Comparison of ENCODE assay signal across 22 cellular contexts in genomic region chr2:120321721-120322284, GRCh38. TPM values are rescaled to one million over a fixed set of nuclear protein-coding genes. Genes with fewer than 3 reads are reported as not detected.
DNase-seq lines count a peak whose midpoint lies in the region; ATAC-seq, FAIRE-seq and TF ChIP-seq lines count a peak whose summit lies in the region.
"Had no signal": no experiment of that assay in that cellular context is flagged by ENCODE, and none has a peak within 500 bp of the region (broad histone marks: within the 10 kb centered on the region; RNA-seq: fewer than 3 reads in every experiment).

No MANE protein-coding gene starts in this region.

- no peaks in the 10 kb centered on the region for H3K36me3 Mint-ChIP-seq in activated naive CD8-positive, alpha-beta T cell treated with anti-CD3 and anti-CD28 coated beads, Interleukin-2, amount 10 ng/mL, durations not matched to agents 7 days and 5 days
- no peaks in the 10 kb centered on the region for H3K36me3 Mint-ChIP-seq in activated naive CD8-positive, alpha-beta T cell treated with anti-CD3 and anti-CD28 coated beads, Interleukin-2, amount 50 U/mL, for 24 hours (ENCODE audit: low read depth)
- H3K36me3 Mint-ChIP-seq: CD4-positive, CD25-positive, alpha-beta regulatory T cell; CD8-positive, alpha-beta memory T cell had no signal

- DNase-seq in activated naive CD8-positive, alpha-beta T cell treated with anti-CD3 and anti-CD28 coated beads, Interleukin-2, amount 10 ng/mL, durations not matched to agents 7 days and 5 days, result no peak
- no peak for DNase-seq in activated naive CD8-positive, alpha-beta T cell treated with anti-CD3 and anti-CD28 coated beads, Interleukin-2, amount 50 U/mL, for 24 hours
- no peak for DNase-seq in bronchial epithelial cell (ENCODE audit: low read depth)
- no peak for DNase-seq in vagina (ENCODE audit: extremely low spot score in 2 of 2)
- DNase-seq in RCC 7860 (ENCODE audit: low spot score), result no peak
- DNase-seq: 8988T; C1 segment of cervical spinal cord; CD4-positive, CD25-positive, alpha-beta regulatory T cell; CD8-positive, alpha-beta memory T cell; COR-L47; DMS 273 treated with DMSO at 0.1 percent for 48 hours; DMS53; DND-41; EL; GOT3; H7; HFFc6 had no signal

- peak overlapping the region in 1 of 11 experiments; percentile 3; a peak in 1 of 22 replicates for H3K27ac ChIP-seq in BLaER1 treated with 17β-estradiol and CSF1 and Interleukin-3, amounts not matched to agents 10 nM and 100 nM
- peak overlapping the region; percentile 65 for H3K27ac ChIP-seq in vagina

- no peak overlapping the region for H3K27ac Mint-ChIP-seq in activated naive CD8-positive, alpha-beta T cell treated with anti-CD3 and anti-CD28 coated beads, Interleukin-2, amount 10 ng/mL, durations not matched to agents 7 days and 5 days
- H3K27ac Mint-ChIP-seq in activated naive CD8-positive, alpha-beta T cell treated with anti-CD3 and anti-CD28 coated beads, Interleukin-2, amount 50 U/mL, for 24 hours, result no peak overlapping the region
- H3K27ac Mint-ChIP-seq: HFFc6 had no signal

- no peaks in the 10 kb centered on the region for H3K9me3 ChIP-seq in BLaER1 treated with 17β-estradiol and CSF1 and Interleukin-3, amounts not matched to agents 10 nM and 100 nM (replicated peaks in 1 of 11)
- no peaks in the 10 kb centered on the region for H3K9me3 ChIP-seq in vagina

- intact Hi-C loops in vagina (cut with DNase I), result no loop called here

- peaks cover 8% of the 10 kb centered on the region for H3K27me3 Mint-ChIP-seq in activated naive CD8-positive, alpha-beta T cell treated with anti-CD3 and anti-CD28 coated beads, Interleukin-2, amount 10 ng/mL, durations not matched to agents 7 days and 5 days
- no peaks in the 10 kb centered on the region for H3K27me3 Mint-ChIP-seq in activated naive CD8-positive, alpha-beta T cell treated with anti-CD3 and anti-CD28 coated beads, Interleukin-2, amount 50 U/mL, for 24 hours

- TF ChIP-seq CTCF in bronchial epithelial cell (IDR thresholded peaks at IDR 0.05; ENCODE audit: insufficient read depth, low read length, severe bottlenecking) (no peak), vagina (IDR thresholded peaks at IDR 0.05) (no peak)

- H3K36me3 ChIP-seq in BLaER1 treated with 17β-estradiol and CSF1 and Interleukin-3, amounts not matched to agents 10 nM and 100 nM, result no peaks in the 10 kb centered on the region
- H3K36me3 ChIP-seq in bronchial epithelial cell (ENCODE audit: control insufficient read depth, insufficient read depth, low read length) (no peaks in the 10 kb centered on the region), vagina (no peaks in the 10 kb centered on the region)

- no peaks in the 10 kb centered on the region for H4K20me1 ChIP-seq in BLaER1 treated with 17β-estradiol and CSF1 and Interleukin-3, amounts not matched to agents 10 nM and 100 nM

- no peaks in the 10 kb centered on the region for H3K9me3 Mint-ChIP-seq in activated naive CD8-positive, alpha-beta T cell treated with anti-CD3 and anti-CD28 coated beads, Interleukin-2, amount 10 ng/mL, durations not matched to agents 7 days and 5 days
- no peaks in the 10 kb centered on the region for H3K9me3 Mint-ChIP-seq in activated naive CD8-positive, alpha-beta T cell treated with anti-CD3 and anti-CD28 coated beads, Interleukin-2, amount 50 U/mL, for 24 hours
- H3K9me3 Mint-ChIP-seq: CD4-positive, CD25-positive, alpha-beta regulatory T cell; HFFc6 had no signal

- H3K4me1 ChIP-seq in BLaER1 treated with 17β-estradiol and CSF1 and Interleukin-3, amounts not matched to agents 10 nM and 100 nM, result peaks cover 6 to 51% (median 38%) of the 10 kb centered on the region in 10 experiments; a peak in 18 of 20 replicates
- H3K4me1 ChIP-seq in vagina, result peaks cover 35% of the 10 kb centered on the region

- H3K4me2 ChIP-seq in BLaER1 treated with 17β-estradiol and CSF1 and Interleukin-3, amounts not matched to agents 10 nM and 100 nM, result peak overlapping the region; percentile 10 to 75 (median 64); a peak in 21 of 22 replicates

- FAIRE-seq in bronchial epithelial cell (lab: Jason Lieb, UNC) (peak; percentile 80), RCC 7860 (lab: Jason Lieb, UNC) (no peak)
- FAIRE-seq: GM12878 had no signal

- ATAC-seq in activated naive CD8-positive, alpha-beta T cell treated with anti-CD3 and anti-CD28 coated beads, Interleukin-2, amount 10 ng/mL, durations not matched to agents 7 days and 5 days (ENCODE audit: low read depth), result peak; percentile 51
- ATAC-seq in activated naive CD8-positive, alpha-beta T cell treated with anti-CD3 and anti-CD28 coated beads, Interleukin-2, amount 50 U/mL, for 24 hours, result no peak
- no peak for ATAC-seq in HG03108 (IDR thresholded peaks at IDR 0.05; ENCODE audit: unreplicated experiment)
- ATAC-seq: GM12878, HCT116 had no signal

- peaks cover 7% of the 10 kb centered on the region for H3K4me1 Mint-ChIP-seq in activated naive CD8-positive, alpha-beta T cell treated with anti-CD3 and anti-CD28 coated beads, Interleukin-2, amount 10 ng/mL, durations not matched to agents 7 days and 5 days
- H3K4me1 Mint-ChIP-seq in activated naive CD8-positive, alpha-beta T cell treated with anti-CD3 and anti-CD28 coated beads, Interleukin-2, amount 50 U/mL, for 24 hours, result peaks cover 3% of the 10 kb centered on the region

- peaks cover 0 to 18% (median 0%) of the 10 kb centered on the region in 11 experiments; a peak in 7 of 22 replicates for H3K27me3 ChIP-seq in BLaER1 treated with 17β-estradiol and CSF1 and Interleukin-3, amounts not matched to agents 10 nM and 100 nM
- no peaks in the 10 kb centered on the region for H3K27me3 ChIP-seq in bronchial epithelial cell (ENCODE audit: control insufficient read depth, insufficient read depth, low read length)
- no peaks in the 10 kb centered on the region for H3K27me3 ChIP-seq in vagina

- POLR2A ChIA-PET in activated naive CD8-positive, alpha-beta T cell treated with anti-CD3 and anti-CD28 coated beads, Interleukin-2, amount 10 ng/mL, durations not matched to agents 7 days and 5 days (lab: Charles Lee), result no interaction called here

- H3K4me3 ChIP-seq in BLaER1 treated with 17β-estradiol and CSF1 and Interleukin-3, amounts not matched to agents 10 nM and 100 nM, result no peak overlapping the region
- H3K4me3 ChIP-seq in bronchial epithelial cell (ENCODE audit: low read depth, low read length) (no peak overlapping the region), vagina (no peak overlapping the region)
- H3K4me3 ChIP-seq: GM12878 had no signal

- H3K4me3 Mint-ChIP-seq in activated naive CD8-positive, alpha-beta T cell treated with anti-CD3 and anti-CD28 coated beads, Interleukin-2, amount 10 ng/mL, durations not matched to agents 7 days and 5 days, result no peak overlapping the region
- no peak overlapping the region for H3K4me3 Mint-ChIP-seq in activated naive CD8-positive, alpha-beta T cell treated with anti-CD3 and anti-CD28 coated beads, Interleukin-2, amount 50 U/mL, for 24 hours
- H3K4me3 Mint-ChIP-seq: CD8-positive, alpha-beta memory T cell; HFFc6 had no signal

- no peak overlapping the region for H3K9ac ChIP-seq in BLaER1 treated with 17β-estradiol and CSF1 and Interleukin-3, amounts not matched to agents 10 nM and 100 nM

- TF ChIP-seq POLR2A in vagina (IDR thresholded peaks at IDR 0.05), result no peak

RNA-seq across cellular contexts. Expression of gene INHBB, which starts 24.1 kb away (rescaled TPM):
- total RNA-seq in activated naive CD8-positive, alpha-beta T cell treated with anti-CD3 and anti-CD28 coated beads, Interleukin-2, amount 10 ng/mL, durations not matched to agents 7 days and 5 days, result not detected
- total RNA-seq in bronchial epithelial cell (0.53 and 2.3 TPM in 2 replicates), vagina (19.4 TPM)
- total RNA-seq: CD4-positive, CD25-positive, alpha-beta regulatory T cell; CD8-positive, alpha-beta memory T cell; G401 had no signal
